Comparison of ENCODE assay signal across 26 cellular contexts in the genomic region with DNA sequence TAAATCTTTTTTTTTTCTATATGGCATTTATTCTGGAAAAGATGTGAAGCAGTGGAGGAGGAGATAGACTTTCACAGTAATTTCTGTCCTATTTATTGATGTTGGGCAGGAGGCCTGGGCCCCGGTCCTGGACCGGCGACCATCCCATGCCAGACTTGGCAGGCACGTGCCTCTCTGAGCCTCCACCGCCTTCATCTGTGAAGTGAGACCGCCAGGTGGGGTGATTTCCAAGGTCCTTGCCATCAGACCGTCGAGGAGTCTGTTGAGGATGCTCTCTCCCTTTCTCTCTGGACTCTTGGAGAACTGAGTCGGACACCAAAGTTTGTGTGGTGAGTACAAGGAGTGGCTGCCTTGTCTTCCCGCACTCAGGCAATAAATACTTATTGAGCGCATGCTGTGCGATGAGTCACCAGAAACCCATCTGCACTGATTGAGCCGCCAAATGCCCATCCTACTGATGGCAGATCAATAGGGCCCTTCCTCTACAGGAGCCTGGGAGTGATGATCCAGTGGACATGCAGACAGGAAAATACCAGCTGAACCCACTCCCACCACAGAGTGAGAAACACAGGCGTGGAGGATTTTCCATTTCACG. TPM values are rescaled to one million over a fixed set of nuclear protein-coding genes. Genes with fewer than 3 reads are reported as not detected.
DNase-seq lines count a peak whose midpoint lies in the region; ATAC-seq, FAIRE-seq and TF ChIP-seq lines count a peak whose summit lies in the region.
"Had no signal": no experiment of that assay in that cellular context is flagged by ENCODE, and none has a peak within 500 bp of the region (broad histone marks: within the 10 kb centered on the region; RNA-seq: fewer than 3 reads in every experiment).

No MANE protein-coding gene starts in this region.

- H3K4me2 ChIP-seq in A549, result no peak overlapping the region
- peak overlapping the region; percentile 50 for H3K4me2 ChIP-seq in HCT116 (ENCODE audit: low read length)

- DNase-seq in A549 (ENCODE audit: low read depth in 1 of 2, low spot score in 1 of 2) (no peak), HCT116 (ENCODE audit: low read depth, low spot score) (no peak), Peyer's patch (peak in 2 of 3 donors; percentile 61 to 64), iPS-NIHi11 (ENCODE audit: low spot score) (peak; percentile 49), medulla oblongata (ENCODE audit: extremely low spot score) (no peak), G401 (ENCODE audit: low spot score) (no peak)
- DNase-seq in CD8-positive, alpha-beta memory T cell, result no peak
- DNase-seq: activated naive CD4-positive, alpha-beta T cell treated with anti-CD3 and anti-CD28 coated beads for 36 hours; activated T-cell treated with anti-CD3 and anti-CD28 coated beads, Interleukin-2, amount 50 U/mL, for 1 hour; amygdala; DMS153; Kasumi-1; NCI-H1092 treated with DMSO at 0.1 percent for 48 hours; NCI-H2029 treated with DMSO at 0.1 percent for 48 hours; NCI-H510A; T1000 had no signal

- WGBS in A549 (ENCODE audit: missing lambda C conversion rate), result 48% methylated on average over 11 of the region's 15 CpGs

- peak in 1 of 2 experiments; percentile 41; a peak in 1 of 6 replicates for ATAC-seq in A549
- peak; percentile 81 for ATAC-seq in HCT116
- ATAC-seq in SK-N-SH treated with all-trans-retinoic acid at 6 μM for 48 hours, result no peak
- ATAC-seq: activated CD4-positive, CD25-positive, alpha-beta regulatory T cell treated with anti-CD3 and anti-CD28 coated beads, Interleukin-2, amount 50 U/mL, for 24 hours; GM12878; stimulated activated effector memory CD8-positive, alpha-beta T cell treated with anti-CD3 and anti-CD28 coated beads, Interleukin-12 subunit alpha, Interleukin-12 subunit beta, amount 100 ng/mL, for 72 hours had no signal

- H3K27ac ChIP-seq in A549 (no peak overlapping the region), HCT116 (ENCODE audit: low read depth, low read length) (no peak overlapping the region), Peyer's patch (no peak overlapping the region)
- H3K27ac ChIP-seq in CD8-positive, alpha-beta memory T cell (ENCODE audit: low read depth, low read length), result no peak overlapping the region
- H3K27ac ChIP-seq: C4-2B, cardiac muscle cell, suprapubic skin had no signal

- RAD21 ChIA-PET in HCT116 (lab: Charles Lee; ENCODE audit: low non-redundant PET in 1 of 2, low total read pairs in 2 of 2, uncharacterized antibody in 2 of 2, unreplicated experiment in 2 of 2), result no interaction called here

- in situ Hi-C loops in G401 (cut with HindIII; ENCODE audit: low sequenced_read_pairs), result no loop called here

- no peak overlapping the region for H3K27ac Mint-ChIP-seq in CD8-positive, alpha-beta memory T cell
- H3K27ac Mint-ChIP-seq: activated naive CD4-positive, alpha-beta T cell treated with anti-CD3 and anti-CD28 coated beads for 36 hours; mesothelial cell of epicardium; nephron; stimulated activated effector memory CD8-positive, alpha-beta T cell treated with anti-CD3 and anti-CD28 coated beads, Interleukin-12 subunit alpha, Interleukin-12 subunit beta, amount 100 ng/mL, for 72 hours had no signal

- no TSS peak for BruUV-seq in HCT116 (replicated peaks; lab: Mats Ljungman, UMichigan)

- TF ChIP-seq EP300 in A549 (IDR thresholded peaks at IDR 0.05), result no peak

- no peaks in the 10 kb centered on the region for H4K20me1 ChIP-seq in HCT116 (ENCODE audit: insufficient read depth)

- no peaks in the 10 kb centered on the region for H3K79me2 ChIP-seq in HCT116 (ENCODE audit: insufficient read depth, low read length)

- H3K4me3 ChIP-seq in A549 (no peak overlapping the region), HCT116 (replicated peaks in 1 of 2; ENCODE audit: low read depth in 1 of 2, low read length in 2 of 2) (no peak overlapping the region), Peyer's patch (no peak overlapping the region)
- H3K4me3 ChIP-seq in CD8-positive, alpha-beta memory T cell (ENCODE audit: low read length), result no peak overlapping the region
- H3K4me3 ChIP-seq: cardiac muscle cell, GM12878, suprapubic skin had no signal

- no peak overlapping the region for H2AFZ ChIP-seq in HCT116 (ENCODE audit: low read depth, low read length, poor library complexity, severe bottlenecking)

- no peaks in the 10 kb centered on the region for H3K9me2 ChIP-seq in HCT116 (ENCODE audit: insufficient read depth)

- peaks cover 13 to 51% of the 10 kb centered on the region in 2 donors for H3K27me3 Mint-ChIP-seq in CD8-positive, alpha-beta memory T cell

- no peaks in the 10 kb centered on the region for H3K9me3 ChIP-seq in A549
- no peaks in the 10 kb centered on the region for H3K9me3 ChIP-seq in HCT116 (ENCODE audit: control insufficient read depth in 1 of 2, insufficient read depth in 1 of 2, low read depth in 1 of 2, low read length in 2 of 2)
- no peaks in the 10 kb centered on the region for H3K9me3 ChIP-seq in Peyer's patch
- no peaks in the 10 kb centered on the region for H3K9me3 ChIP-seq in CD8-positive, alpha-beta memory T cell (ENCODE audit: low read length)
- H3K9me3 ChIP-seq: suprapubic skin had no signal

- H3K4me3 Mint-ChIP-seq in CD8-positive, alpha-beta memory T cell, result no peak overlapping the region
- H3K4me3 Mint-ChIP-seq: activated naive CD4-positive, alpha-beta T cell treated with anti-CD3 and anti-CD28 coated beads for 36 hours; mesothelial cell of epicardium; nephron; stimulated activated effector memory CD8-positive, alpha-beta T cell treated with anti-CD3 and anti-CD28 coated beads, Interleukin-12 subunit alpha, Interleukin-12 subunit beta, amount 100 ng/mL, for 72 hours had no signal

- peaks cover 45% of the 10 kb centered on the region; the same call in 1 of the 2 replicates for H3K27me3 ChIP-seq in HCT116 (ENCODE audit: insufficient read depth, low read length)
- H3K27me3 ChIP-seq in Peyer's patch, result no peaks in the 10 kb centered on the region
- no peaks in the 10 kb centered on the region for H3K27me3 ChIP-seq in CD8-positive, alpha-beta memory T cell (ENCODE audit: insufficient read depth, low read length, poor library complexity, severe bottlenecking)

- H3K9ac ChIP-seq in HCT116 (ENCODE audit: low read length), result no peak overlapping the region

- H3K4me1 Mint-ChIP-seq in CD8-positive, alpha-beta memory T cell, result no peaks in the 10 kb centered on the region

- H3K9me3 Mint-ChIP-seq in CD8-positive, alpha-beta memory T cell, result no peaks in the 10 kb centered on the region
- H3K9me3 Mint-ChIP-seq: activated naive CD4-positive, alpha-beta T cell treated with anti-CD3 and anti-CD28 coated beads for 36 hours; mesothelial cell of epicardium; nephron; stimulated activated effector memory CD8-positive, alpha-beta T cell treated with anti-CD3 and anti-CD28 coated beads, Interleukin-12 subunit alpha, Interleukin-12 subunit beta, amount 100 ng/mL, for 72 hours had no signal

- TF ChIP-seq CTCF in A549 (IDR thresholded peaks at IDR 0.05), result no peak
- TF ChIP-seq CTCF in HCT116 (IDR thresholded peaks at IDR 0.05 in 2 of 3, conservative IDR thresholded peaks at IDR 0.05 in 1 of 3; ENCODE audit: borderline replicate concordance in 1 of 3, insufficient read depth in 1 of 3, low read depth in 2 of 3, low read length in 2 of 3), result peak; percentile 5 to 27 (median 23); a peak in 3 of 6 replicates
- TF ChIP-seq CTCF in Peyer's patch (IDR thresholded peaks at IDR 0.05), result peak in 3 of 6 experiments; percentile 41 to 45 (median 43)

- CTCF ChIA-PET in A549 (lab: Yijun Ruan, JAX) (no interaction called here), HCT116 (lab: Charles Lee) (no interaction called here)
- CTCF ChIA-PET in CD8-positive, alpha-beta memory T cell (lab: Charles Lee), result no interaction called here

- intact Hi-C loops in HCT116 (cut with micrococcal nuclease), result no loop called here

- POLR2A ChIA-PET in A549 (lab: Yijun Ruan, JAX), result no interaction called here
- POLR2A ChIA-PET in HCT116 (lab: Charles Lee), result no interaction called here
- POLR2A ChIA-PET in CD8-positive, alpha-beta memory T cell (lab: Charles Lee), result no interaction called here

- H3K36me3 ChIP-seq in HCT116 (ENCODE audit: control insufficient read depth in 1 of 2, insufficient read depth in 2 of 2, low read length in 2 of 2) (no peaks in the 10 kb centered on the region), Peyer's patch (no peaks in the 10 kb centered on the region)
- no peaks in the 10 kb centered on the region for H3K36me3 ChIP-seq in CD8-positive, alpha-beta memory T cell (ENCODE audit: insufficient read depth, low read length)
- H3K36me3 ChIP-seq: cardiac muscle cell, suprapubic skin had no signal

- H3K36me3 Mint-ChIP-seq in CD8-positive, alpha-beta memory T cell, result no peaks in the 10 kb centered on the region
- H3K36me3 Mint-ChIP-seq: mesothelial cell of epicardium; stimulated activated effector memory CD8-positive, alpha-beta T cell treated with anti-CD3 and anti-CD28 coated beads, Interleukin-12 subunit alpha, Interleukin-12 subunit beta, amount 100 ng/mL, for 72 hours had no signal

- TF ChIP-seq RAD21 in A549 (conservative IDR thresholded peaks at IDR 0.05 in 1 of 2, IDR thresholded peaks at IDR 0.05 in 1 of 2) (no peak), HCT116 (IDR thresholded peaks at IDR 0.05; ENCODE audit: low read depth) (peak; percentile 23)

- H3K4me1 ChIP-seq in A549 (no peaks in the 10 kb centered on the region), HCT116 (ENCODE audit: control insufficient read depth in 1 of 2, insufficient read depth in 2 of 2, low read length in 2 of 2) (peaks cover 3 to 7% of the 10 kb centered on the region in 2 experiments; a peak in 2 of 4 replicates), Peyer's patch (peaks cover 0 to 13% (median 0%) of the 10 kb centered on the region in 4 donors)
- no peaks in the 10 kb centered on the region for H3K4me1 ChIP-seq in CD8-positive, alpha-beta memory T cell (ENCODE audit: insufficient read depth, low read length)
- H3K4me1 ChIP-seq: suprapubic skin had no signal

- FAIRE-seq in A549 (lab: Jason Lieb, UNC), result no peak
- FAIRE-seq: endometrium, GM12878 had no signal

- TF ChIP-seq POLR2A in A549 (IDR thresholded peaks at IDR 0.05; ENCODE audit: low read length) (no peak), HCT116 (IDR thresholded peaks at IDR 0.05; ENCODE audit: borderline replicate concordance, extremely low read depth, insufficient read depth, insufficient read length) (no peak), Peyer's patch (IDR thresholded peaks at IDR 0.05) (no peak)

TF ChIP-seq in SK-N-SH treated with all-trans-retinoic acid at 6 μM for 48 hours, 23 proteins besides CTCF, POLR2A, EP300 and RAD21 (continues in another document):
- TF ChIP-seq SNAI2 (CRISPR knock-in tag; IDR thresholded peaks at IDR 0.05) (no peak), TCF4 (CRISPR knock-in tag; IDR thresholded peaks at IDR 0.05; ENCODE audit: borderline replicate concordance) (no peak), RARB (CRISPR knock-in tag; IDR thresholded peaks at IDR 0.05) (no peak)

RNA-seq across cellular contexts. Expression of gene PRKAG2, which starts 11.3 kb away (rescaled TPM):
- 23.0 and 31.7 TPM in 2 replicates for polyA plus RNA-seq in A549 (2011; rRNA removed)
- 15.6 and 16.2 TPM in 2 replicates for polyA plus RNA-seq in A549 (2012; cell fraction: cytosol; rRNA removed)
- 8.0 and 12.4 TPM in 2 replicates for polyA plus RNA-seq in A549 (2012; cell fraction: nucleus; rRNA removed)
- polyA plus RNA-seq in A549 (2017; fragmentation: RNase III; extraction: RNeasy Plus Mini Kit Qiagen cat#74134 plus additional on column Dnase treatment), result 26.5 to 32.2 TPM (median 31.3 TPM) in 3 replicates
- polyA minus RNA-seq in A549 (2011; rRNA and poly(A)+ RNA removed), result 6.5 and 8.0 TPM in 2 replicates
- total RNA-seq in HCT116 (2021; ENCODE audit: unreplicated experiment), result 23.6 TPM
- polyA plus RNA-seq in HCT116 (2012), result 18.0 and 20.9 TPM in 2 replicates
- 10 to 100 TPM; 38.8 to 94.4 (median 73.2) TPM for total RNA-seq in Peyer's patch
- total RNA-seq in CD8-positive, alpha-beta memory T cell, result 10 to 100 TPM; 23.1 to 27.2 TPM
- polyA plus RNA-seq in CD8-positive, alpha-beta memory T cell, result 31.4 TPM
- 92.4 and 97.3 TPM in 2 replicates for total RNA-seq in G401 (2014; rRNA removed; shearing (Covaris generic))

Comparison
In these comparisons a context has a peak if more than half of its experiments do, and no peak if none do; other contexts are left out.
1. DNase-seq: peak in Peyer's patch (2 of 3) and iPS-NIHi11 (single experiment); none in A549 (0 of 2), HCT116 (single experiment), CD8-positive, alpha-beta memory T cell (0 of 5), medulla oblongata (single experiment) and G401 (single experiment).
2. Of the 6 proteins assayed by ChIP-seq in both A549 and HCT116: peak only in A549: none; only in HCT116: CTCF, MAX and RAD21; in both: none; in neither: 3.